7 cellular contexts compared by ENCODE assay signal in the genomic region with DNA sequence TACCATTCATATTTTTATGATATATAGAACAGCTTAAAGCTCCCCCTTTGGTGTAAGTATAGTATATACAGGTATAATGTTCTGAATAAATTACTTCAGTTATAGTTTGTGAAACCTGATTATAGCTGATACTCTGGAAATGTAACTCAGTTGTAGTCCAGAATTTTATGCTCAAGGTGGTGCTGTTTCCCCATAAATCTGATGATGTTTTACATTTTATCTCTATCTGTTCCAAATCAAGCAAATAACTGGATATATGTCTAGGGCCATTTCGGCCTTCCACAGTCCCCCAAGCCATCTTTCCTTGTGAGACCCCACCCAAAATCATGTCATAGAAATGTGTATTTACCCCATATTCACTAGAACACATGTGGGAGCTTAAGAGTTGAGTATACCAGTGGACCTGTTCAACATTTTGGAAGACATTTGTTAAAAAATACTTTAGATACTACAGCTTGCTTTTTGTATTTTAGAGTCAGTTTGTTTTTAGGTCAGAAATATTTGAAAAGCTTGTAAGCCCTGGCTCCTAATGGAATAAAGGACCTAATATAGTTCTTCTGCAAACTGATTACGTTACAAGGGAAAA.
DNase-seq lines count a peak whose midpoint lies in the region; ATAC-seq and TF ChIP-seq lines count a peak whose summit lies in the region.

No MANE protein-coding gene starts in this region.

- H3K4me3 Mint-ChIP-seq in activated B cell treated with CpG ODN at 0.5 μM for 24 hours: no peak overlapping the region

- peak; percentile 21 for ATAC-seq in activated B cell treated with CpG ODN at 0.5 μM for 24 hours (ENCODE audit: low read depth)
- no peak for ATAC-seq in HG03457 (IDR thresholded peaks at IDR 0.05; ENCODE audit: unreplicated experiment)

- H3K4me3 ChIP-seq in LNCaP clone FGC (ENCODE audit: low read depth, low read length): no peak overlapping the region
- H3K4me3 ChIP-seq in retinal pigment epithelial cell (ENCODE audit: low read length): no peak overlapping the region

- TF ChIP-seq CTCF in LNCaP clone FGC (IDR thresholded peaks at IDR 0.05; ENCODE audit: control insufficient read depth, extremely low read depth, insufficient read depth) (peak; percentile 74), activated B cell treated with CpG ODN at 0.5 μM for 24 hours (IDR thresholded peaks at IDR 0.05) (no peak), retinal pigment epithelial cell (conservative IDR thresholded peaks at IDR 0.05; ENCODE audit: low read depth, low read length) (peak; percentile 52)

- H3K9me3 Mint-ChIP-seq in activated B cell treated with CpG ODN at 0.5 μM for 24 hours: no peaks in the 10 kb centered on the region

- DNase-seq in GF-D8 (lab: John Stamatoyannopoulos, UW) (peak; percentile 12), LNCaP clone FGC (ENCODE audit: low read depth) (peak; percentile 45), activated B cell treated with CpG ODN at 0.5 μM for 24 hours (no peak), glomerular visceral epithelial cell (ENCODE audit: extremely low spot score) (peak; percentile 60), retinal pigment epithelial cell (ENCODE audit: low read depth) (no peak), NCI-H1436 treated with DMSO at 0.1 percent for 48 hours (lab: John Stamatoyannopoulos, UW) (no peak)

- CTCF ChIA-PET in activated B cell treated with CpG ODN at 0.5 μM for 24 hours (lab: Charles Lee): interaction anchor here (0.7 to 3.7 kb wide), 10 partner anchors 238 to 463 kb away, joined by 3 to 61 read pairs (median 4); partner anchors contain the start of gene VGLL4

- peaks cover 30% of the 10 kb centered on the region for H3K36me3 Mint-ChIP-seq in activated B cell treated with CpG ODN at 0.5 μM for 24 hours (ENCODE audit: low read depth)

- no peaks in the 10 kb centered on the region for H3K4me1 Mint-ChIP-seq in activated B cell treated with CpG ODN at 0.5 μM for 24 hours

- POLR2A ChIA-PET in activated B cell treated with CpG ODN at 0.5 μM for 24 hours (lab: Charles Lee): no interaction called here

- intact Hi-C loops in activated B cell treated with CpG ODN at 0.5 μM for 24 hours (cut with micrococcal nuclease): loop anchor here (1.0 to 5.0 kb wide), 4 partner anchors 273 to 1103 kb away; partner anchors contain the start of gene TSEN2

- H3K27me3 Mint-ChIP-seq in activated B cell treated with CpG ODN at 0.5 μM for 24 hours: no peaks in the 10 kb centered on the region

- no peak overlapping the region for H3K27ac Mint-ChIP-seq in activated B cell treated with CpG ODN at 0.5 μM for 24 hours

Comparison
In these comparisons a context has a peak if more than half of its experiments do, and no peak if none do; other contexts are left out.
1. DNase-seq: peak in GF-D8 (single experiment), LNCaP clone FGC (single experiment) and glomerular visceral epithelial cell (single experiment); none in activated B cell treated with CpG ODN at 0.5 μM for 24 hours (single experiment), retinal pigment epithelial cell (single experiment) and NCI-H1436 treated with DMSO at 0.1 percent for 48 hours (single experiment).